ENCODE assay signal across 17 cellular contexts in genomic region chrX:79604364-79604763, GRCh38.
DNase-seq lines count a peak whose midpoint lies in the region; ATAC-seq and TF ChIP-seq lines count a peak whose summit lies in the region.
"Had no signal": no experiment of that assay in that cellular context is flagged by ENCODE, and none has a peak within 500 bp of the region (broad histone marks: within the 10 kb centered on the region; RNA-seq: fewer than 3 reads in every experiment).

No MANE protein-coding gene starts in this region.

- WGBS in transverse colon (ENCODE audit: low coverage in 1 of 2), 2 donors, result 50% methylated on average over 4 of the region's 4 CpGs; no CpG with 5 or more reads in 1 of the 2 donors

- peaks cover 0 to 19% (median 1%) of the 10 kb centered on the region in 4 donors for H3K4me1 ChIP-seq in transverse colon

- no peaks in the 10 kb centered on the region for H3K36me3 ChIP-seq in transverse colon

- H3K27me3 ChIP-seq in transverse colon, result no peaks in the 10 kb centered on the region

- intact Hi-C loops in left colon (cut with DNase I, micrococcal nuclease) (no loop called here), transverse colon (cut with DNase I; ENCODE audit: low total_unique reads) (no loop called here)

- no peak for TF ChIP-seq POLR2A in transverse colon (IDR thresholded peaks at IDR 0.05)

- ATAC-seq in left colon, result peak; percentile 83
- ATAC-seq: GM12878 had no signal

- no peak for TF ChIP-seq EP300 in transverse colon (IDR thresholded peaks at IDR 0.05; ENCODE audit: low read depth)

- no peaks in the 10 kb centered on the region for H3K9me3 ChIP-seq in transverse colon

- peak overlapping the region in 2 of 4 donors; percentile 29 to 30 for H3K27ac ChIP-seq in transverse colon
- H3K27ac ChIP-seq: GM23248 had no signal

- TF ChIP-seq CTCF in transverse colon (IDR thresholded peaks at IDR 0.05), result no peak

- DNase-seq in NCI-H526 treated with DMSO at 0.1 percent for 48 hours (lab: John Stamatoyannopoulos, UW), result peak; percentile 27
- DNase-seq in left colon, result peak; percentile 29 to 36
- DNase-seq in transverse colon, result peak; percentile 36
- DNase-seq in globus pallidus (ENCODE audit: low spot score), result no peak
- no peak for DNase-seq in RKO (ENCODE audit: low spot score)
- DNase-seq in ureter (ENCODE audit: low spot score), result no peak
- DNase-seq: C1 segment of cervical spinal cord; Calu3; CD4-positive, alpha-beta memory T cell; COR-L47; DMS79; EL; GDM1; GM23248; H7; HCEC 1CT had no signal

- no peak overlapping the region for H3K4me3 ChIP-seq in transverse colon
- H3K4me3 ChIP-seq: GM12878, GM23248 had no signal

- in situ Hi-C loops in transverse colon (cut with MboI; ENCODE audit: low pct_ligation_motif_present in 1 of 4, low pct_unique_long_range_greater_than_20kb in 1 of 4, low sequenced_read_pairs in 3 of 4), result no loop called here

Comparison
In these comparisons a context has a peak if more than half of its experiments do, and no peak if none do; other contexts are left out.
1. DNase-seq: peak in NCI-H526 treated with DMSO at 0.1 percent for 48 hours (single experiment), left colon (2 of 2) and transverse colon (single experiment); none in globus pallidus (single experiment), RKO (single experiment) and ureter (single experiment).